Comparison of ENCODE assay signal across 16 cellular contexts in genomic region chrX:43556207-43556606, GRCh38.
DNase-seq lines count a peak whose midpoint lies in the region; ATAC-seq, FAIRE-seq and TF ChIP-seq lines count a peak whose summit lies in the region.
"Had no signal": no experiment of that assay in that cellular context is flagged by ENCODE, and none has a peak within 500 bp of the region (broad histone marks: within the 10 kb centered on the region; RNA-seq: fewer than 3 reads in every experiment).

No MANE protein-coding gene starts in this region.

- H3K4me3 ChIP-seq in hepatocyte (no peak overlapping the region), small intestine (ENCODE audit: low read depth in 1 of 2, low read length in 2 of 2) (no peak overlapping the region)
- H3K4me3 ChIP-seq: BLaER1, GM12878, K562, PC-9 had no signal

- no peak for TF ChIP-seq CTCF in hepatocyte (IDR thresholded peaks at IDR 0.05; ENCODE audit: poor library complexity)

- H3K36me3 ChIP-seq in hepatocyte (replicated peaks; ENCODE audit: insufficient read depth, low read depth) (no peaks in the 10 kb centered on the region), small intestine (ENCODE audit: control insufficient read depth in 2 of 2, insufficient read depth in 2 of 2, low read length in 2 of 2) (no peaks in the 10 kb centered on the region)
- H3K36me3 ChIP-seq: BLaER1 had no signal

- ATAC-seq in GM18505 (IDR thresholded peaks at IDR 0.05; ENCODE audit: unreplicated experiment): no peak
- no peak for ATAC-seq in HG03457 (IDR thresholded peaks at IDR 0.05; ENCODE audit: unreplicated experiment)
- ATAC-seq: GM12878, K562 had no signal

- in situ Hi-C loops in SK-MEL-5 (cut with HindIII; ENCODE audit: low pct_unique_long_range_greater_than_20kb, low sequenced_read_pairs): no loop called here

- whole genome bisulfite sequencing in hepatocyte (ENCODE audit: low lambda C conversion rate, missing lambda C conversion rate): 59% methylated on average over 1 of the region's 1 CpG
- WGBS in small intestine, 3 donors: 12 to 45% (median 13%) methylated on average over 1 of the region's 1 CpG

- H3K4me1 ChIP-seq in hepatocyte (ENCODE audit: insufficient read depth): peaks cover 15% of the 10 kb centered on the region
- no peaks in the 10 kb centered on the region for H3K4me1 ChIP-seq in small intestine (ENCODE audit: control insufficient read depth in 2 of 2, insufficient read depth in 1 of 2, low read depth in 1 of 2, low read length in 1 of 2)
- H3K4me1 ChIP-seq: BLaER1 had no signal

- TF ChIP-seq POLR2A in GM18505 (IDR thresholded peaks at IDR 0.05; ENCODE audit: borderline replicate concordance, extremely low read depth, insufficient read depth, insufficient read length): no peak

- DNase-seq in DMS53 (lab: John Stamatoyannopoulos, UW) (peak; percentile 11), DMS53 treated with DMSO at 0.1 percent for 48 hours (lab: John Stamatoyannopoulos, UW; ENCODE audit: unreplicated experiment) (no peak), SK-MEL-5 (ENCODE audit: low read depth, low spot score) (peak; percentile 46), hepatocyte (ENCODE audit: low spot score) (no peak), small intestine (peak; percentile 72), HK-2 (ENCODE audit: unreplicated experiment) (no peak)
- DNase-seq: NCI-H1436 treated with DMSO at 0.1 percent for 48 hours, NCI-H345, NCI-H69, PC-9 had no signal

- no peak for FAIRE-seq in small intestine (lab: Jason Lieb, UNC)
- FAIRE-seq: GM12878, K562 had no signal

- H3K9me3 ChIP-seq in hepatocyte (ENCODE audit: low read depth) (no peaks in the 10 kb centered on the region), small intestine (ENCODE audit: control insufficient read depth, low read depth) (no peaks in the 10 kb centered on the region)
- H3K9me3 ChIP-seq: BLaER1 had no signal

- H3K79me2 ChIP-seq in hepatocyte: no peaks in the 10 kb centered on the region

- H4K20me1 ChIP-seq in hepatocyte (ENCODE audit: insufficient read depth, poor library complexity, severe bottlenecking): no peaks in the 10 kb centered on the region
- H4K20me1 ChIP-seq: BLaER1 had no signal

- no peak overlapping the region for H2AFZ ChIP-seq in hepatocyte
- H2AFZ ChIP-seq: PC-9 had no signal

- no peak overlapping the region for H3K4me2 ChIP-seq in hepatocyte
- H3K4me2 ChIP-seq: BLaER1, PC-9 had no signal

- H3K9me2 ChIP-seq in hepatocyte (replicated peaks; ENCODE audit: insufficient read depth): no peaks in the 10 kb centered on the region

- peak overlapping the region; percentile 41 for H3K27ac ChIP-seq in hepatocyte
- H3K27ac ChIP-seq in small intestine (ENCODE audit: low read depth in 1 of 2, low read length in 1 of 2): no peak overlapping the region
- H3K27ac ChIP-seq: 22Rv1, BLaER1, PC-9 had no signal

- H3K27me3 ChIP-seq in hepatocyte (no peaks in the 10 kb centered on the region), small intestine (ENCODE audit: control insufficient read depth in 2 of 2, insufficient read depth in 2 of 2, low read length in 2 of 2) (no peaks in the 10 kb centered on the region)

Comparison
In these comparisons a context has a peak if more than half of its experiments do, and no peak if none do; other contexts are left out.
1. DNase-seq: peak in DMS53 (single experiment), SK-MEL-5 (single experiment) and small intestine (single experiment); none in DMS53 treated with DMSO at 0.1 percent for 48 hours (single experiment), hepatocyte (single experiment) and HK-2 (single experiment).